Comparison of ENCODE assay signal across 20 cellular contexts in genomic region chr7:17671956-17672355, GRCh38.
"Had no signal": no experiment of that assay in that cellular context is flagged by ENCODE, and none has a peak within 500 bp of the region (broad histone marks: within the 10 kb centered on the region; RNA-seq: fewer than 3 reads in every experiment).

No MANE protein-coding gene starts in this region.

- H3K4me3 Mint-ChIP-seq: central memory CD8-positive, alpha-beta T cell; naive thymus-derived CD8-positive, alpha-beta T cell; stimulated activated memory B cell treated with anti-CD40 and anti-IgM and Interleukin-4, amounts not matched to agents 10 μg/mL and 1 μg/mL and 100 μg/mL, for 72 hours; stimulated activated naive CD8-positive, alpha-beta T cell treated with anti-CD3 and anti-CD28 coated beads, Interleukin-15, Interleukin-2, amounts not matched to agents 100 ng/mL and 50 ng/mL, for 24 hours had no signal

- ATAC-seq: gastrocnemius medialis; left lung; naive thymus-derived CD8-positive, alpha-beta T cell; right lobe of liver; stimulated activated memory B cell treated with anti-CD40 and anti-IgM and Interleukin-4, amounts not matched to agents 10 μg/mL and 1 μg/mL and 100 μg/mL, for 72 hours had no signal

- H3K27me3 Mint-ChIP-seq: stimulated activated memory B cell treated with anti-CD40 and anti-IgM and Interleukin-4, amounts not matched to agents 10 μg/mL and 1 μg/mL and 100 μg/mL, for 72 hours; stimulated activated naive CD8-positive, alpha-beta T cell treated with anti-CD3 and anti-CD28 coated beads, Interleukin-15, Interleukin-2, amounts not matched to agents 100 ng/mL and 50 ng/mL, for 24 hours had no signal

- H3K9me3 Mint-ChIP-seq: central memory CD8-positive, alpha-beta T cell; naive thymus-derived CD8-positive, alpha-beta T cell; stimulated activated memory B cell treated with anti-CD40 and anti-IgM and Interleukin-4, amounts not matched to agents 10 μg/mL and 1 μg/mL and 100 μg/mL, for 72 hours; stimulated activated naive CD8-positive, alpha-beta T cell treated with anti-CD3 and anti-CD28 coated beads, Interleukin-15, Interleukin-2, amounts not matched to agents 100 ng/mL and 50 ng/mL, for 24 hours had no signal

- DNase-seq: colonic mucosa; dermis blood vessel endothelial cell; effector memory CD4-positive, alpha-beta T cell; gastrocnemius medialis; left lung; mesendoderm; naive thymus-derived CD8-positive, alpha-beta T cell; occipital lobe; pancreas; right lobe of liver; small intestine; stimulated activated CD4-positive, alpha-beta T cell treated with anti-CD3 and anti-CD28 coated beads, Interleukin-12 subunit alpha, Interleukin-12 subunit beta, amount 100 ng/mL, for 4 hours; stimulated activated CD4-positive, alpha-beta T cell treated with anti-CD3 and anti-CD28 coated beads, Interleukin-1b, Interleukin-23, amount 100 ng/mL, for 48 hours; stimulated activated CD4-positive, alpha-beta T cell treated with anti-CD3 and anti-CD28 coated beads, Interleukin-4, amount 100 ng/mL, for 24 hours; transverse colon had no signal

- H3K36me3 Mint-ChIP-seq: naive thymus-derived CD8-positive, alpha-beta T cell; stimulated activated memory B cell treated with anti-CD40 and anti-IgM and Interleukin-4, amounts not matched to agents 10 μg/mL and 1 μg/mL and 100 μg/mL, for 72 hours had no signal

- H3K4me1 Mint-ChIP-seq: central memory CD8-positive, alpha-beta T cell; naive thymus-derived CD8-positive, alpha-beta T cell; stimulated activated memory B cell treated with anti-CD40 and anti-IgM and Interleukin-4, amounts not matched to agents 10 μg/mL and 1 μg/mL and 100 μg/mL, for 72 hours had no signal

- H3K4me3 ChIP-seq: colonic mucosa, esophagus muscularis mucosa, gastrocnemius medialis, left lung, pancreas, right lobe of liver, transverse colon, vagina had no signal

- H3K27ac Mint-ChIP-seq: naive thymus-derived CD8-positive, alpha-beta T cell; stimulated activated memory B cell treated with anti-CD40 and anti-IgM and Interleukin-4, amounts not matched to agents 10 μg/mL and 1 μg/mL and 100 μg/mL, for 72 hours; stimulated activated naive CD8-positive, alpha-beta T cell treated with anti-CD3 and anti-CD28 coated beads, Interleukin-15, Interleukin-2, amounts not matched to agents 100 ng/mL and 50 ng/mL, for 24 hours had no signal
